In genomic region chr13:113918580-113918979, GRCh38 we compare ENCODE assay signal across 16 cellular contexts. TPM values are rescaled to one million over a fixed set of nuclear protein-coding genes. Genes with fewer than 3 reads are reported as not detected.
DNase-seq lines count a peak whose midpoint lies in the region; ATAC-seq and TF ChIP-seq lines count a peak whose summit lies in the region.
"Had no signal": no experiment of that assay in that cellular context is flagged by ENCODE, and none has a peak within 500 bp of the region (broad histone marks: within the 10 kb centered on the region; RNA-seq: fewer than 3 reads in every experiment).

No MANE protein-coding gene starts in this region.

- DNase-seq in cardiac septum (ENCODE audit: low spot score) (peak; percentile 54), left ventricle myocardium superior (no peak), omental fat pad (ENCODE audit: low spot score) (peak; percentile 4), ureter (ENCODE audit: low spot score) (peak; percentile 38), pons (ENCODE audit: low spot score) (no peak), HT-29 (ENCODE audit: low spot score) (no peak)
- peak; percentile 2 for DNase-seq in activated CD8-positive, alpha-beta memory T cell treated with anti-CD3 and anti-CD28 coated beads, Interleukin-2, amount 50 U/mL, for 4 hours
- DNase-seq: CD4-positive, alpha-beta memory T cell; DMS79; NCI-H1436; NCI-H1930; NCI-H345; NCI-H524 treated with DMSO at 0.1 percent for 48 hours; PC-9 had no signal

- ATAC-seq in left ventricle myocardium superior (no peak), omental fat pad (ENCODE audit: low FRiP score) (no peak), GM18517 (IDR thresholded peaks at IDR 0.05; ENCODE audit: unreplicated experiment) (no peak)
- ATAC-seq: GM23338 had no signal

- intact Hi-C loops in cardiac septum (cut with DNase I) = no loop called here
- intact Hi-C loops in left ventricle myocardium superior (cut with micrococcal nuclease) = no loop called here

- no peak for TF ChIP-seq CTCF in omental fat pad (IDR thresholded peaks at IDR 0.05)

RNA-seq across cellular contexts. Expression of gene GAS6, which starts 54.7 kb away (rescaled TPM):
- total RNA-seq in cardiac septum (201 TPM), left ventricle myocardium superior (210 TPM), omental fat pad (100 to 1,000 TPM; 129 to 207 (median 164) TPM), ureter (68.1 TPM)
- 1.3 and 1.4 TPM in 2 replicates for total RNA-seq in HT-29 (2014; rRNA removed; shearing (Covaris generic))

RNA-seq across cellular contexts. Expression of gene C13orf46, which starts 55.3 kb away (rescaled TPM):
- total RNA-seq in cardiac septum = 0.40 TPM
- total RNA-seq in left ventricle myocardium superior = 0.37 TPM
- 1 to 10 TPM in 2 of 4 donors, under 1 TPM in 2; 0.13 to 6.9 (median 1.6) TPM for total RNA-seq in omental fat pad
- total RNA-seq in ureter = 7.5 TPM
- total RNA-seq in HT-29 (2014; rRNA removed; shearing (Covaris generic)) = 0.38 and 0.60 TPM in 2 replicates

Comparison
In these comparisons a context has a peak if more than half of its experiments do, and no peak if none do; other contexts are left out.
1. DNase-seq: peak in cardiac septum (single experiment), activated CD8-positive, alpha-beta memory T cell treated with anti-CD3 and anti-CD28 coated beads, Interleukin-2, amount 50 U/mL, for 4 hours (single experiment), omental fat pad (single experiment) and ureter (single experiment); none in left ventricle myocardium superior (single experiment), pons (single experiment) and HT-29 (single experiment).
2. RNA of gene GAS6, which starts 54.7 kb away (total RNA-seq): 210 TPM in left ventricle myocardium superior (single experiment), 201 TPM in cardiac septum (single experiment), 129 to 207 TPM in omental fat pad and 68.1 TPM in ureter (single experiment); 1.3 to 1.4 TPM in HT-29; every median in the first group is over 10 times any median in the second.